Comparison of ENCODE assay signal across 11 cellular contexts in genomic region chr4:88820723-88821368, GRCh38.
DNase-seq lines count a peak whose midpoint lies in the region; ATAC-seq and TF ChIP-seq lines count a peak whose summit lies in the region.
"Had no signal": no experiment of that assay in that cellular context is flagged by ENCODE, and none has a peak within 500 bp of the region (broad histone marks: within the 10 kb centered on the region; RNA-seq: fewer than 3 reads in every experiment).

No MANE protein-coding gene starts in this region.

- H3K27me3 ChIP-seq in esophagus muscularis mucosa (no peaks in the 10 kb centered on the region), rectal smooth muscle tissue (ENCODE audit: control insufficient read depth, insufficient read depth, low read length) (no peaks in the 10 kb centered on the region)

- no peak for ATAC-seq in HG03442 (IDR thresholded peaks at IDR 0.05; ENCODE audit: unreplicated experiment)

- H3K36me3 ChIP-seq in esophagus muscularis mucosa (no peaks in the 10 kb centered on the region), rectal smooth muscle tissue (ENCODE audit: control insufficient read depth, insufficient read depth, low read length) (no peaks in the 10 kb centered on the region)

- peak overlapping the region; percentile 50 to 66 (median 58) for H3K4me3 ChIP-seq in esophagus muscularis mucosa
- H3K4me3 ChIP-seq in rectal smooth muscle tissue (ENCODE audit: low read length) = peak overlapping the region; percentile 57

- H3K27ac ChIP-seq in esophagus muscularis mucosa (replicated peaks in 1 of 4) = peak overlapping the region; percentile 11 to 87 (median 86)
- peak overlapping the region; percentile 41 for H3K27ac ChIP-seq in rectal smooth muscle tissue (ENCODE audit: low read depth, low read length)
- H3K27ac ChIP-seq: 22Rv1, epithelial cell of prostate had no signal

- H3K4me1 ChIP-seq in esophagus muscularis mucosa = peaks cover 25 to 58% (median 52%) of the 10 kb centered on the region in 4 donors
- H3K4me1 ChIP-seq in rectal smooth muscle tissue (ENCODE audit: control insufficient read depth, insufficient read depth, low read length) = peaks cover 11% of the 10 kb centered on the region

- no peak for TF ChIP-seq CTCF in esophagus muscularis mucosa (IDR thresholded peaks at IDR 0.05)

- H3K9me3 ChIP-seq in esophagus muscularis mucosa = no peaks in the 10 kb centered on the region

- no peak for TF ChIP-seq EP300 in esophagus muscularis mucosa (IDR thresholded peaks at IDR 0.05)

- intact Hi-C loops in esophagus muscularis mucosa (cut with DNase I) = loop anchor here (5.0 kb wide), 1 partner anchor 291 kb away; the partner anchor contains the start of gene TIGD2

- H3K9ac ChIP-seq in rectal smooth muscle tissue (ENCODE audit: low read length) = no peak overlapping the region

- no peak for TF ChIP-seq POLR2A in esophagus muscularis mucosa (IDR thresholded peaks at IDR 0.05; ENCODE audit: low read depth)

- WGBS in esophagus muscularis mucosa = 69% methylated on average over 10 of the region's 10 CpGs

- DNase-seq in DMS153 treated with DMSO at 0.1 percent for 48 hours (lab: John Stamatoyannopoulos, UW; ENCODE audit: unreplicated experiment) (peak; percentile 38), DMS153 (lab: John Stamatoyannopoulos, UW) (no peak), NCI-H526 (lab: John Stamatoyannopoulos, UW) (peak; percentile 36 to 56), esophagus muscularis mucosa (ENCODE audit: extremely low spot score) (no peak), OCI-M2 (lab: John Stamatoyannopoulos, UW; ENCODE audit: unreplicated experiment) (no peak), NCI-H1930 (lab: John Stamatoyannopoulos, UW) (no peak)
- DNase-seq: activated CD4-positive, CD25-positive, alpha-beta regulatory T cell treated with anti-CD3 and anti-CD28 coated beads, Interleukin-2, amount 50 U/mL, for 72 hours had no signal

Comparison
In these comparisons a context has a peak if more than half of its experiments do, and no peak if none do; other contexts are left out.
1. DNase-seq: peak in DMS153 treated with DMSO at 0.1 percent for 48 hours (single experiment) and NCI-H526 (2 of 2); none in DMS153 (single experiment), esophagus muscularis mucosa (single experiment), OCI-M2 (single experiment) and NCI-H1930 (0 of 2).